ENCODE assay signal across 1 cellular context in the genomic region with DNA sequence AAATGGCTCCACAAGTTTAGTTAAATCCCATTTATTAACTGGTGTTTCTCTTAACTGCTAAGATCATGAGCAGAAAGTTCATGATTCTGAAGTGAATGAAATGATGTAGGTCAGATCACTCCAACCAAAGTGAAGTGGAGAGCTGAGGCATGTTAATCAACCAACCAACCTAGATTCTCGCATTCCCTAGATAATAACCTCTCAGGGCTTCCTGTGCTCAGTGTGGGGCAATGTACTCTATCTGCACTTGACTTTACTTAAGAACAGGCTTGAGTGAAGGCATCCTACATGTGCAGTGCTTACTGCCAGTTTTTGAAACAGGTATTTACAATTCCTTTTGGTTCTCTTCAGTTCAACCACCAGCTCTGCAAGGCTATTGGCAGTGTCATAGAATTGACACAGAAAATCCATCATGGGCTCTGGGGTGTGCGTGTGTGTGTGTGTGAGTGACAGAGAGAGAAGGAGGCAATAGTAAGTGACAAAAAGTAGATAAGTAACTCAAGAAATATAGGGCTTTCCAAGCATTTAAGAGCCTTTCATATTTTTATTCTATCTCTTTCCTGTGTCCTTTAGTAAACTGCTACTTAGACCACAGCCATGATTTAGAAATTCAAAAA.
TF ChIP-seq lines count a peak whose summit lies in the region.

No MANE protein-coding gene starts in this region.

TF ChIP-seq in WTC11, 78 proteins besides CTCF, POLR2A, EP300 and RAD21 (continued from another document):
- TF ChIP-seq, protein P1, sequence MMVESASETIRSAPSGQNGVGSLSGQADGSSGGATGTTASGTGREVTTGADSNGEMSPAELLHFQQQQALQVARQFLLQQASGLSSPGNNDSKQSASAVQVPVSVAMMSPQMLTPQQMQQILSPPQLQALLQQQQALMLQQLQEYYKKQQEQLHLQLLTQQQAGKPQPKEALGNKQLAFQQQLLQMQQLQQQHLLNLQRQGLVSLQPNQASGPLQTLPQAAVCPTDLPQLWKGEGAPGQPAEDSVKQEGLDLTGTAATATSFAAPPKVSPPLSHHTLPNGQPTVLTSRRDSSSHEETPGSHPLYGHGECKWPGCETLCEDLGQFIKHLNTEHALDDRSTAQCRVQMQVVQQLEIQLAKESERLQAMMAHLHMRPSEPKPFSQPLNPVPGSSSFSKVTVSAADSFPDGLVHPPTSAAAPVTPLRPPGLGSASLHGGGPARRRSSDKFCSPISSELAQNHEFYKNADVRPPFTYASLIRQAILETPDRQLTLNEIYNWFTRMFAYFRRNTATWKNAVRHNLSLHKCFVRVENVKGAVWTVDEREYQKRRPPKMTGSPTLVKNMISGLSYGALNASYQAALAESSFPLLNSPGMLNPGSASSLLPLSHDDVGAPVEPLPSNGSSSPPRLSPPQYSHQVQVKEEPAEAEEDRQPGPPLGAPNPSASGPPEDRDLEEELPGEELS (CRISPR knock-in tag; IDR thresholded peaks at IDR 0.05) = no peak
- TF ChIP-seq TEAD4 (CRISPR knock-in tag; IDR thresholded peaks at IDR 0.05) (no peak), IRF2 (CRISPR knock-in tag; IDR thresholded peaks at IDR 0.05; ENCODE audit: borderline replicate concordance, low read depth) (no peak), ZNF416 (CRISPR knock-in tag; IDR thresholded peaks at IDR 0.05) (no peak), CREB1 (CRISPR knock-in tag; IDR thresholded peaks at IDR 0.05) (no peak), OVOL2 (CRISPR knock-in tag; IDR thresholded peaks at IDR 0.05; ENCODE audit: borderline replicate concordance) (no peak), MYBL2 (CRISPR knock-in tag; IDR thresholded peaks at IDR 0.05) (no peak), SOX15 (CRISPR knock-in tag; IDR thresholded peaks at IDR 0.05) (no peak), NFATC4 (CRISPR knock-in tag; IDR thresholded peaks at IDR 0.05) (no peak), RELA (CRISPR knock-in tag; IDR thresholded peaks at IDR 0.05; ENCODE audit: borderline replicate concordance) (no peak)
- TF ChIP-seq, protein P2, sequence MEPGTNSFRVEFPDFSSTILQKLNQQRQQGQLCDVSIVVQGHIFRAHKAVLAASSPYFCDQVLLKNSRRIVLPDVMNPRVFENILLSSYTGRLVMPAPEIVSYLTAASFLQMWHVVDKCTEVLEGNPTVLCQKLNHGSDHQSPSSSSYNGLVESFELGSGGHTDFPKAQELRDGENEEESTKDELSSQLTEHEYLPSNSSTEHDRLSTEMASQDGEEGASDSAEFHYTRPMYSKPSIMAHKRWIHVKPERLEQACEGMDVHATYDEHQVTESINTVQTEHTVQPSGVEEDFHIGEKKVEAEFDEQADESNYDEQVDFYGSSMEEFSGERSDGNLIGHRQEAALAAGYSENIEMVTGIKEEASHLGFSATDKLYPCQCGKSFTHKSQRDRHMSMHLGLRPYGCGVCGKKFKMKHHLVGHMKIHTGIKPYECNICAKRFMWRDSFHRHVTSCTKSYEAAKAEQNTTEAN (CRISPR knock-in tag; IDR thresholded peaks at IDR 0.05) = no peak
- TF ChIP-seq, protein P3, sequence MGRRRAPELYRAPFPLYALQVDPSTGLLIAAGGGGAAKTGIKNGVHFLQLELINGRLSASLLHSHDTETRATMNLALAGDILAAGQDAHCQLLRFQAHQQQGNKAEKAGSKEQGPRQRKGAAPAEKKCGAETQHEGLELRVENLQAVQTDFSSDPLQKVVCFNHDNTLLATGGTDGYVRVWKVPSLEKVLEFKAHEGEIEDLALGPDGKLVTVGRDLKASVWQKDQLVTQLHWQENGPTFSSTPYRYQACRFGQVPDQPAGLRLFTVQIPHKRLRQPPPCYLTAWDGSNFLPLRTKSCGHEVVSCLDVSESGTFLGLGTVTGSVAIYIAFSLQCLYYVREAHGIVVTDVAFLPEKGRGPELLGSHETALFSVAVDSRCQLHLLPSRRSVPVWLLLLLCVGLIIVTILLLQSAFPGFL (CRISPR knock-in tag; IDR thresholded peaks at IDR 0.05; ENCODE audit: borderline replicate concordance) = no peak
- TF ChIP-seq, protein P4, sequence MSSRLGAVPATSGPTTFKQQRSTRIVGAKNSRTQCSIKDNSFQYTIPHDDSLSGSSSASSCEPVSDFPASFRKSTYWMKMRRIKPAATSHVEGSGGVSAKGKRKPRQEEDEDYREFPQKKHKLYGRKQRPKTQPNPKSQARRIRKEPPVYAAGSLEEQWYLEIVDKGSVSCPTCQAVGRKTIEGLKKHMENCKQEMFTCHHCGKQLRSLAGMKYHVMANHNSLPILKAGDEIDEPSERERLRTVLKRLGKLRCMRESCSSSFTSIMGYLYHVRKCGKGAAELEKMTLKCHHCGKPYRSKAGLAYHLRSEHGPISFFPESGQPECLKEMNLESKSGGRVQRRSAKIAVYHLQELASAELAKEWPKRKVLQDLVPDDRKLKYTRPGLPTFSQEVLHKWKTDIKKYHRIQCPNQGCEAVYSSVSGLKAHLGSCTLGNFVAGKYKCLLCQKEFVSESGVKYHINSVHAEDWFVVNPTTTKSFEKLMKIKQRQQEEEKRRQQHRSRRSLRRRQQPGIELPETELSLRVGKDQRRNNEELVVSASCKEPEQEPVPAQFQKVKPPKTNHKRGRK (CRISPR knock-in tag; IDR thresholded peaks at IDR 0.05; ENCODE audit: borderline replicate concordance) = no peak
TF ChIP-seq in WTC11: peak in this region for 0.
